Comparison of ENCODE assay signal across 8 cellular contexts in genomic region chrX:47831788-47832187, GRCh38. TPM values are rescaled to one million over a fixed set of nuclear protein-coding genes. Genes with fewer than 3 reads are reported as not detected.
DNase-seq lines count a peak whose midpoint lies in the region; ATAC-seq, FAIRE-seq and TF ChIP-seq lines count a peak whose summit lies in the region.

No MANE protein-coding gene starts in this region.

- H3K4me3 Mint-ChIP-seq in activated CD4-positive, alpha-beta T cell treated with anti-CD3 and anti-CD28 coated beads for 36 hours, result no peak overlapping the region
- H3K4me3 Mint-ChIP-seq in naive thymus-derived CD8-positive, alpha-beta T cell, result no peak overlapping the region

- peak; percentile 46 for TF ChIP-seq CTCF in AG09319 (IDR thresholded peaks at IDR 0.05; ENCODE audit: low read depth, low read length)

- ATAC-seq in GM19351 (IDR thresholded peaks at IDR 0.05; ENCODE audit: unreplicated experiment) (peak; percentile 50), HG03039 (IDR thresholded peaks at IDR 0.05; ENCODE audit: unreplicated experiment) (no peak)
- no peak for ATAC-seq in activated CD4-positive, alpha-beta T cell treated with anti-CD3 and anti-CD28 coated beads for 36 hours
- peak in 1 of 2 donors; percentile 28 for ATAC-seq in naive thymus-derived CD8-positive, alpha-beta T cell

- no peaks in the 10 kb centered on the region for H3K36me3 Mint-ChIP-seq in activated CD4-positive, alpha-beta T cell treated with anti-CD3 and anti-CD28 coated beads for 36 hours (ENCODE audit: low read depth)
- H3K36me3 Mint-ChIP-seq in naive thymus-derived CD8-positive, alpha-beta T cell, result no peaks in the 10 kb centered on the region

- no peaks in the 10 kb centered on the region for H3K9me3 Mint-ChIP-seq in activated CD4-positive, alpha-beta T cell treated with anti-CD3 and anti-CD28 coated beads for 36 hours (ENCODE audit: low read depth)
- no peaks in the 10 kb centered on the region for H3K9me3 Mint-ChIP-seq in naive thymus-derived CD8-positive, alpha-beta T cell

- H3K4me1 Mint-ChIP-seq in activated CD4-positive, alpha-beta T cell treated with anti-CD3 and anti-CD28 coated beads for 36 hours, result peaks cover 13% of the 10 kb centered on the region
- peaks cover 4 to 10% (median 6%) of the 10 kb centered on the region in 4 donors for H3K4me1 Mint-ChIP-seq in naive thymus-derived CD8-positive, alpha-beta T cell

- H3K27me3 Mint-ChIP-seq in activated CD4-positive, alpha-beta T cell treated with anti-CD3 and anti-CD28 coated beads for 36 hours, result no peaks in the 10 kb centered on the region
- H3K27me3 Mint-ChIP-seq in naive thymus-derived CD8-positive, alpha-beta T cell, result no peaks in the 10 kb centered on the region

- DNase-seq in AG09319 (ENCODE audit: extremely low read depth, low read depth) (no peak), NCI-H345 (lab: John Stamatoyannopoulos, UW) (peak; percentile 58), frontal cortex (ENCODE audit: low spot score in 2 of 2) (no peak)
- peak; percentile 68 for DNase-seq in activated CD4-positive, alpha-beta T cell treated with anti-CD3 and anti-CD28 coated beads for 36 hours
- DNase-seq in effector CD4-positive, alpha-beta T cell, result peak; percentile 47
- peak; percentile 10 to 76 (median 47) for DNase-seq in naive thymus-derived CD8-positive, alpha-beta T cell

- FAIRE-seq in frontal cortex (lab: Jason Lieb, UNC), result no peak

- H3K27ac Mint-ChIP-seq in activated CD4-positive, alpha-beta T cell treated with anti-CD3 and anti-CD28 coated beads for 36 hours, result no peak overlapping the region
- no peak overlapping the region for H3K27ac Mint-ChIP-seq in naive thymus-derived CD8-positive, alpha-beta T cell

- CTCF ChIA-PET in activated CD4-positive, alpha-beta T cell treated with anti-CD3 and anti-CD28 coated beads for 36 hours (lab: Charles Lee), result interaction anchor here (1.0 to 2.2 kb wide), 3 partner anchors 12 to 195 kb away, joined by 4 to 10 read pairs (median 5); no protein-coding TSS in a partner anchor

- POLR2A ChIA-PET in activated CD4-positive, alpha-beta T cell treated with anti-CD3 and anti-CD28 coated beads for 36 hours (lab: Charles Lee), result no interaction called here
- POLR2A ChIA-PET in naive thymus-derived CD8-positive, alpha-beta T cell (lab: Charles Lee), result no interaction called here

- intact Hi-C loops in activated CD4-positive, alpha-beta T cell treated with anti-CD3 and anti-CD28 coated beads for 36 hours (cut with DNase I, micrococcal nuclease), result loop anchor here (1.0 to 5.0 kb wide), 3 partner anchors 126 to 661 kb away; no protein-coding TSS in a partner anchor

RNA-seq across cellular contexts. Expression of gene ZNF81, which starts 4.9 kb away (rescaled TPM):
- total RNA-seq in activated CD4-positive, alpha-beta T cell treated with anti-CD3 and anti-CD28 coated beads for 36 hours, result 1 to 10 TPM; 5.3 to 6.4 TPM
- 10 to 100 TPM; 12.7 to 13.3 TPM for total RNA-seq in naive thymus-derived CD8-positive, alpha-beta T cell
- 1 to 10 TPM; 1.5 to 4.8 (median 4.0) TPM for polyA plus RNA-seq in naive thymus-derived CD8-positive, alpha-beta T cell
- 13.9 TPM for total RNA-seq in frontal cortex

Comparison
In these comparisons a context has a peak if more than half of its experiments do, and no peak if none do; other contexts are left out.
1. DNase-seq: peak in NCI-H345 (single experiment), activated CD4-positive, alpha-beta T cell treated with anti-CD3 and anti-CD28 coated beads for 36 hours (single experiment), effector CD4-positive, alpha-beta T cell (single experiment) and naive thymus-derived CD8-positive, alpha-beta T cell (10 of 10); none in AG09319 (single experiment) and frontal cortex (0 of 2).